Comparison of ENCODE assay signal across 8 cellular contexts in the genomic region with DNA sequence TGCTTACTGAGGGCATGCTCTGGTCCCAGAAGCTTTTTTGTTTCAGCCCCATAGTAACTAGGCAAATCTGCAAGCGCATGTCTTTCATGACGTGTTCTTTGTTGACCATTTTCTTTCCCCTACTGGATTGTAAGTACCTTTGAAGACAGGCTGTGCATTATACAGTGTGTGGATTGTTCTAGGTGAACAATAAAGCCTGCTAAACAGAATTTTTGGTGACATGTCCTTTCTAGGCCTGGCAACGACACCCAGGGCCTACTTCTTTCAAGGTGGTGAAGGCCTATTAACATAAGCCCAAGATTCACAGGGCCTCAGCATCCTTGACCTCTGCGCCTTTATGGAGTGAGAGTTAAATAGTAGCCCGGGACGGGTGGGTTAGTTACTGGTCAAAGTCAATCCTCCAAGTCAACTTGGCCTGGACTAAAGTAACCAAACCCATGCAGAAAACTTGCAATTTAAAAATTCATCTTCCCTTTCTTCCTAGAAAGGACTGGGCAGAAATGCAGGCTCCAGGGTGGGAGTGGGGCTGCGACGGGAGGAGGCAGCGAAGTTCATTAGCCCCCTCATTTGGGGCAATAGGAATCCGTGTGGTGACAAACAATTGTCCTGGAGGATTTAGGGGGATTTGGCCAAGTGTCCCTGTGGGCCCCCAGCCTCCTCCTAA. TPM values are rescaled to one million over a fixed set of nuclear protein-coding genes. Genes with fewer than 3 reads are reported as not detected.
DNase-seq lines count a peak whose midpoint lies in the region; ATAC-seq and TF ChIP-seq lines count a peak whose summit lies in the region.

No MANE protein-coding gene starts in this region.

- H3F3A ChIP-seq in SK-N-SH (replicated peaks; ENCODE audit: insufficient read depth): no peaks in the 10 kb centered on the region

- H4K20me1 ChIP-seq in SK-N-SH (ENCODE audit: insufficient read depth): no peaks in the 10 kb centered on the region

- ATAC-seq in SK-N-SH treated with all-trans-retinoic acid at 6 μM for 48 hours (no peak), T-cell (replicated peaks in 1 of 4) (no peak), sciatic nerve (no peak), HG03135 (IDR thresholded peaks at IDR 0.05; ENCODE audit: unreplicated experiment) (no peak), HG03469 (IDR thresholded peaks at IDR 0.05; ENCODE audit: unreplicated experiment) (no peak)

- no peaks in the 10 kb centered on the region; a peak in 1 of 4 replicates for H3K4me1 ChIP-seq in SK-N-SH (ENCODE audit: control insufficient read depth in 1 of 2, insufficient read depth in 2 of 2, low read depth in 1 of 2, low read length in 1 of 2)
- no peaks in the 10 kb centered on the region for H3K4me1 ChIP-seq in ascending aorta

- H3K4me3 Mint-ChIP-seq in T-cell: peak overlapping the region; percentile 83 to 89 (median 87)
- H3K4me3 Mint-ChIP-seq in glutamatergic neuron (ENCODE audit: unreplicated experiment): peak overlapping the region; percentile 88

- no peaks in the 10 kb centered on the region for H3K36me3 Mint-ChIP-seq in T-cell
- H3K36me3 Mint-ChIP-seq in glutamatergic neuron (ENCODE audit: unreplicated experiment): no peaks in the 10 kb centered on the region

- intact Hi-C loops in sciatic nerve (cut with DNase I) (no loop called here), ascending aorta (cut with DNase I) (no loop called here)

- H3K36me3 ChIP-seq in SK-N-SH (replicated peaks in 1 of 2; ENCODE audit: control insufficient read depth in 1 of 2, insufficient read depth in 2 of 2, low read length in 1 of 2): peaks cover 2% of the 10 kb centered on the region in 2 experiments
- H3K36me3 ChIP-seq in ascending aorta: no peaks in the 10 kb centered on the region

- peaks cover 3 to 10% (median 8%) of the 10 kb centered on the region in 3 donors for H3K4me1 Mint-ChIP-seq in T-cell
- H3K4me1 Mint-ChIP-seq in glutamatergic neuron (ENCODE audit: low read depth, unreplicated experiment): peaks cover 7% of the 10 kb centered on the region

- H3K9me3 Mint-ChIP-seq in T-cell (no peaks in the 10 kb centered on the region), glutamatergic neuron (ENCODE audit: unreplicated experiment) (peaks cover 13% of the 10 kb centered on the region)

- no peaks in the 10 kb centered on the region for H3K79me2 ChIP-seq in SK-N-SH (ENCODE audit: insufficient read depth)

- no peak for TF ChIP-seq RAD21 in SK-N-SH (IDR thresholded peaks at IDR 0.05; ENCODE audit: low read length)

- POLR2A ChIA-PET in SK-N-SH (lab: Yijun Ruan, JAX) (interaction anchor here (0.6 kb wide), 1 partner anchor 18 kb away, joined by 4 read pairs; no protein-coding TSS in a partner anchor), T-cell (lab: Charles Lee) (no interaction called here)

- H3K27me3 Mint-ChIP-seq in T-cell (peaks cover 3 to 5% of the 10 kb centered on the region in 2 donors), glutamatergic neuron (ENCODE audit: unreplicated experiment) (no peaks in the 10 kb centered on the region)

- H3K9ac ChIP-seq in SK-N-SH: no peak overlapping the region

- H3K9me2 ChIP-seq in SK-N-SH: no peaks in the 10 kb centered on the region

- TF ChIP-seq EP300 in SK-N-SH (IDR thresholded peaks at IDR 0.05; ENCODE audit: borderline replicate concordance in 1 of 2, low read depth in 1 of 2, low read length in 1 of 2): no peak

- H3K9me3 ChIP-seq in SK-N-SH (no peaks in the 10 kb centered on the region), ascending aorta (no peaks in the 10 kb centered on the region)

- CTCF ChIA-PET in SK-N-SH (lab: Yijun Ruan, JAX): interaction anchor here (0.7 to 2.8 kb wide), 12 partner anchors 8 to 294 kb away, joined by 3 to 18 read pairs (median 4); no protein-coding TSS in a partner anchor
- CTCF ChIA-PET in T-cell (lab: Charles Lee): interaction anchor here in 1 of 2 donors (0.7 kb wide), 1 partner anchor 136 kb away, joined by 3 read pairs; no protein-coding TSS in a partner anchor

- H3K4me3 ChIP-seq in SK-N-SH (ENCODE audit: low read depth in 2 of 2, low read length in 1 of 2) (no peak overlapping the region), ascending aorta (peak overlapping the region in 1 of 2 donors; percentile 63)

- DNase-seq in SK-N-SH (no peak), T-cell (no peak), glutamatergic neuron (no peak), sciatic nerve (ENCODE audit: low spot score) (peak; percentile 12), ascending aorta (ENCODE audit: low spot score in 2 of 2) (no peak)

- no peak overlapping the region for H2AFZ ChIP-seq in SK-N-SH (ENCODE audit: low read depth)

- WGBS in SK-N-SH (ENCODE audit: low lambda C conversion rate): 94% methylated on average over 10 of the region's 10 CpGs

- H3K4me2 ChIP-seq in SK-N-SH: 0 out of 2 replicates have a peak overlapping the region, but pooled peaks have one; percentile 97

- H3K27ac ChIP-seq in SK-N-SH (ENCODE audit: low read depth in 2 of 2, low read length in 1 of 2) (no peak overlapping the region), ascending aorta (no peak overlapping the region)

- TF ChIP-seq CTCF in SK-N-SH (IDR thresholded peaks at IDR 0.05) (no peak), glutamatergic neuron (IDR thresholded peaks at IDR 0.05; ENCODE audit: partially characterized antibody, unreplicated experiment) (no peak), ascending aorta (IDR thresholded peaks at IDR 0.05) (no peak)

- H3K27me3 ChIP-seq in SK-N-SH (ENCODE audit: insufficient read depth): no peaks in the 10 kb centered on the region
- no peaks in the 10 kb centered on the region for H3K27me3 ChIP-seq in ascending aorta

- H3K27ac Mint-ChIP-seq in T-cell (no peak overlapping the region), glutamatergic neuron (ENCODE audit: unreplicated experiment) (peak overlapping the region; percentile 95)

TF ChIP-seq in SK-N-SH, 30 proteins besides CTCF, POLR2A, EP300 and RAD21 (continues in another document):
- TF ChIP-seq CHD2 (IDR thresholded peaks at IDR 0.05; ENCODE audit: low read length, partially characterized antibody): no peak
- no peak for TF ChIP-seq RXRA (IDR thresholded peaks at IDR 0.05; ENCODE audit: borderline replicate concordance, low read depth)
- no peak for TF ChIP-seq RCOR1 (IDR thresholded peaks at IDR 0.05; ENCODE audit: low read length)
- no peak for TF ChIP-seq FOXJ3 (CRISPR knock-in tag; IDR thresholded peaks at IDR 0.05)
- no peak for TF ChIP-seq GABPA (IDR thresholded peaks at IDR 0.05; ENCODE audit: low read depth)
- no peak for TF ChIP-seq SMC3 (IDR thresholded peaks at IDR 0.05; ENCODE audit: low read depth, low read length)
- TF ChIP-seq PBX3 (IDR thresholded peaks at IDR 0.05): no peak
- TF ChIP-seq, protein P1, sequence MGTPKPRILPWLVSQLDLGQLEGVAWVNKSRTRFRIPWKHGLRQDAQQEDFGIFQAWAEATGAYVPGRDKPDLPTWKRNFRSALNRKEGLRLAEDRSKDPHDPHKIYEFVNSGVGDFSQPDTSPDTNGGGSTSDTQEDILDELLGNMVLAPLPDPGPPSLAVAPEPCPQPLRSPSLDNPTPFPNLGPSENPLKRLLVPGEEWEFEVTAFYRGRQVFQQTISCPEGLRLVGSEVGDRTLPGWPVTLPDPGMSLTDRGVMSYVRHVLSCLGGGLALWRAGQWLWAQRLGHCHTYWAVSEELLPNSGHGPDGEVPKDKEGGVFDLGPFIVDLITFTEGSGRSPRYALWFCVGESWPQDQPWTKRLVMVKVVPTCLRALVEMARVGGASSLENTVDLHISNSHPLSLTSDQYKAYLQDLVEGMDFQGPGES (IDR thresholded peaks at IDR 0.05; ENCODE audit: low read depth, low read length): no peak

TF ChIP-seq in SK-N-SH treated with all-trans-retinoic acid at 6 μM for 48 hours, 23 proteins besides CTCF, POLR2A, EP300 and RAD21 (continues in another document):
- no peak for TF ChIP-seq PPARA (CRISPR knock-in tag; IDR thresholded peaks at IDR 0.05; ENCODE audit: borderline replicate concordance)
- no peak for TF ChIP-seq TCF4 (CRISPR knock-in tag; IDR thresholded peaks at IDR 0.05; ENCODE audit: borderline replicate concordance)
- no peak for TF ChIP-seq ZNF565 (CRISPR knock-in tag; conservative IDR thresholded peaks at IDR 0.05; ENCODE audit: low read depth)
- no peak for TF ChIP-seq ZNF8 (CRISPR knock-in tag; IDR thresholded peaks at IDR 0.05)
- TF ChIP-seq, protein P2, sequence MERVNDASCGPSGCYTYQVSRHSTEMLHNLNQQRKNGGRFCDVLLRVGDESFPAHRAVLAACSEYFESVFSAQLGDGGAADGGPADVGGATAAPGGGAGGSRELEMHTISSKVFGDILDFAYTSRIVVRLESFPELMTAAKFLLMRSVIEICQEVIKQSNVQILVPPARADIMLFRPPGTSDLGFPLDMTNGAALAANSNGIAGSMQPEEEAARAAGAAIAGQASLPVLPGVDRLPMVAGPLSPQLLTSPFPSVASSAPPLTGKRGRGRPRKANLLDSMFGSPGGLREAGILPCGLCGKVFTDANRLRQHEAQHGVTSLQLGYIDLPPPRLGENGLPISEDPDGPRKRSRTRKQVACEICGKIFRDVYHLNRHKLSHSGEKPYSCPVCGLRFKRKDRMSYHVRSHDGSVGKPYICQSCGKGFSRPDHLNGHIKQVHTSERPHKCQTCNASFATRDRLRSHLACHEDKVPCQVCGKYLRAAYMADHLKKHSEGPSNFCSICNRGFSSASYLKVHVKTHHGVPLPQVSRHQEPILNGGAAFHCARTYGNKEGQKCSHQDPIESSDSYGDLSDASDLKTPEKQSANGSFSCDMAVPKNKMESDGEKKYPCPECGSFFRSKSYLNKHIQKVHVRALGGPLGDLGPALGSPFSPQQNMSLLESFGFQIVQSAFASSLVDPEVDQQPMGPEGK (CRISPR knock-in tag; IDR thresholded peaks at IDR 0.05; ENCODE audit: borderline replicate concordance): no peak
- no peak for TF ChIP-seq ZFP30 (CRISPR knock-in tag; IDR thresholded peaks at IDR 0.05)
- TF ChIP-seq RARB (CRISPR knock-in tag; IDR thresholded peaks at IDR 0.05): no peak
- TF ChIP-seq, protein P3, sequence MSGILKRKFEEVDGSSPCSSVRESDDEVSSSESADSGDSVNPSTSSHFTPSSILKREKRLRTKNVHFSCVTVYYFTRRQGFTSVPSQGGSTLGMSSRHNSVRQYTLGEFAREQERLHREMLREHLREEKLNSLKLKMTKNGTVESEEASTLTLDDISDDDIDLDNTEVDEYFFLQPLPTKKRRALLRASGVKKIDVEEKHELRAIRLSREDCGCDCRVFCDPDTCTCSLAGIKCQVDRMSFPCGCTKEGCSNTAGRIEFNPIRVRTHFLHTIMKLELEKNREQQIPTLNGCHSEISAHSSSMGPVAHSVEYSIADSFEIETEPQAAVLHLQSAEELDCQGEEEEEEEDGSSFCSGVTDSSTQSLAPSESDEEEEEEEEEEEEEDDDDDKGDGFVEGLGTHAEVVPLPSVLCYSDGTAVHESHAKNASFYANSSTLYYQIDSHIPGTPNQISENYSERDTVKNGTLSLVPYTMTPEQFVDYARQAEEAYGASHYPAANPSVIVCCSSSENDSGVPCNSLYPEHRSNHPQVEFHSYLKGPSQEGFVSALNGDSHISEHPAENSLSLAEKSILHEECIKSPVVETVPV (CRISPR knock-in tag; IDR thresholded peaks at IDR 0.05): no peak
- no peak for TF ChIP-seq ESRRG (CRISPR knock-in tag; IDR thresholded peaks at IDR 0.05)

RNA-seq across cellular contexts. Expression of gene TRIM71, which starts 37.6 kb away (rescaled TPM):
- not detected in 2 replicates for polyA plus RNA-seq in SK-N-SH (2012; rRNA removed)
- not detected in 2 replicates for polyA plus RNA-seq in SK-N-SH (2012; cell fraction: cytosol; rRNA removed)
- polyA plus RNA-seq in SK-N-SH (2012; cell fraction: nucleus; rRNA removed): not detected in 2 replicates
- total RNA-seq in T-cell: under 1 TPM in 4 of 5 donors, not detected in 1; 0.05 to 0.32 (median 0.29) TPM
- total RNA-seq in glutamatergic neuron (ENCODE audit: unreplicated experiment): 117 TPM
- total RNA-seq in sciatic nerve: 0.40 TPM
- total RNA-seq in ascending aorta: not detected

Comparison
In these comparisons a context has a peak if more than half of its experiments do, and no peak if none do; other contexts are left out.
1. RNA of gene TRIM71, which starts 37.6 kb away (total RNA-seq): 117 TPM in glutamatergic neuron (single experiment); 0.40 TPM in sciatic nerve (single experiment), 0.05 to 0.32 TPM in T-cell and not detected in ascending aorta (single experiment); every median in the first group is over 10 times any median in the second.